In the genomic region with DNA sequence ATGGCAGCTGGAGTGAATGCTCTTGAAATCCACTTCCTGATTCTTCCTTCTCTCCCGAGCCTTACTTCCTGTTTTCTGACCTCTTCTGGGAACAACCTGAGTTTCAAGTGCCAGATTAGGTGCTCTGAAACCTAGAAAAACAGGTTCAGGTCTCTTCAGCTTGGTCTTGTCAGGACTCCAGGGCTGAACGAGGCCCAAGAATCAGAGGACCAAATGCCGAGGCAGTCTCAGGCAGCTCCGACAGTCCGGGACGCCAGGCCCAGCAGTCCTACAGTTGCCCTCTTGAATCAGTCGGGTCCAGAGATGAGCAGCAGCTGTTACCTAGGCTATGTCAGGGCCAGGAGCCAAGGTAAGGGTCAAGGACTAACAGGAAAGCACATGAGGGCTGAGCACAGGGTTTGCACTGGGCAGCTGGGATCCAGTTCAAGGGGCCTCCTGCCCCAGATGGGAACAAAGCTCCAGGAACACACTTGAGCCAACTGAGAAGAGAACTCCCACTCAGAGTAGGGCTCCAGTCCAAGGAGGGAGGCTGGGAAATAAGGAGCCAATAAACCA, we compare ENCODE assay signal across 10 cellular contexts. TPM values are rescaled to one million over a fixed set of nuclear protein-coding genes. Genes with fewer than 3 reads are reported as not detected.
DNase-seq lines count a peak whose midpoint lies in the region; ATAC-seq and TF ChIP-seq lines count a peak whose summit lies in the region.
"Had no signal": no experiment of that assay in that cellular context is flagged by ENCODE, and none has a peak within 500 bp of the region (broad histone marks: within the 10 kb centered on the region; RNA-seq: fewer than 3 reads in every experiment).

No MANE protein-coding gene starts in this region.

- H2AFZ ChIP-seq in SK-N-SH (ENCODE audit: low read depth), result peak overlapping the region; percentile 60; the same call in 1 of the 2 replicates

- H3K36me3 Mint-ChIP-seq in nephron (ENCODE audit: low read depth) (no peaks in the 10 kb centered on the region), CD14-positive monocyte (no peaks in the 10 kb centered on the region)

- no peaks in the 10 kb centered on the region for H3K9me3 ChIP-seq in SK-N-SH
- H3K9me3 ChIP-seq in upper lobe of right lung, result no peaks in the 10 kb centered on the region
- H3K9me3 ChIP-seq in effector memory CD4-positive, alpha-beta T cell (ENCODE audit: control insufficient read depth, low read length), result no peaks in the 10 kb centered on the region

- H3K4me3 ChIP-seq in SK-N-SH (ENCODE audit: low read depth in 2 of 2, low read length in 1 of 2) (no peak overlapping the region), fibroblast of the aortic adventitia (ENCODE audit: low read depth, low read length) (no peak overlapping the region), upper lobe of right lung (no peak overlapping the region)
- H3K4me3 ChIP-seq in effector memory CD4-positive, alpha-beta T cell (ENCODE audit: insufficient read depth, low read depth, low read length, poor library complexity, severe bottlenecking), result no peak overlapping the region

- DNase-seq in SK-N-SH (no peak), fibroblast of the aortic adventitia (ENCODE audit: low read depth) (peak; percentile 65), upper lobe of right lung (peak; percentile 84), CD14-positive monocyte (ENCODE audit: low spot score) (no peak)
- DNase-seq in effector memory CD4-positive, alpha-beta T cell, result no peak
- DNase-seq: EL had no signal

- no peak overlapping the region for H3K9ac ChIP-seq in SK-N-SH

- no peak for TF ChIP-seq EP300 in SK-N-SH (IDR thresholded peaks at IDR 0.05; ENCODE audit: borderline replicate concordance in 1 of 2, low read depth in 1 of 2, low read length in 1 of 2)

- WGBS in SK-N-SH (ENCODE audit: low lambda C conversion rate), result 83% methylated on average over 7 of the region's 7 CpGs

- no peak for TF ChIP-seq RAD21 in SK-N-SH (IDR thresholded peaks at IDR 0.05; ENCODE audit: low read length)

- no peaks in the 10 kb centered on the region for H3K79me2 ChIP-seq in SK-N-SH (ENCODE audit: insufficient read depth)

- intact Hi-C loops in upper lobe of right lung (cut with DNase I) (no loop called here), CD14-positive monocyte (cut with micrococcal nuclease) (no loop called here)

- H3K27ac ChIP-seq in SK-N-SH (ENCODE audit: low read depth in 2 of 2, low read length in 1 of 2) (peak overlapping the region in 1 of 2 experiments; percentile 85; a peak in 2 of 4 replicates), upper lobe of right lung (peak overlapping the region; percentile 80)
- no peak overlapping the region for H3K27ac ChIP-seq in effector memory CD4-positive, alpha-beta T cell (ENCODE audit: insufficient read depth, low read length, poor library complexity, severe bottlenecking)

- no peaks in the 10 kb centered on the region for H3K27me3 ChIP-seq in SK-N-SH (ENCODE audit: insufficient read depth)
- no peaks in the 10 kb centered on the region for H3K27me3 ChIP-seq in upper lobe of right lung
- H3K27me3 ChIP-seq in effector memory CD4-positive, alpha-beta T cell (replicated peaks; ENCODE audit: control insufficient read depth, insufficient read depth, low read length, poor library complexity, severe bottlenecking), result no peaks in the 10 kb centered on the region

- H3K4me1 Mint-ChIP-seq in nephron (peaks cover 34% of the 10 kb centered on the region), CD14-positive monocyte (peaks cover 9% of the 10 kb centered on the region)

- H3K9me2 ChIP-seq in SK-N-SH, result no peaks in the 10 kb centered on the region

- POLR2A ChIA-PET in SK-N-SH (lab: Yijun Ruan, JAX), result no interaction called here

- H3F3A ChIP-seq in SK-N-SH (replicated peaks; ENCODE audit: insufficient read depth), result peaks cover 25% of the 10 kb centered on the region

- H3K4me1 ChIP-seq in SK-N-SH (ENCODE audit: control insufficient read depth in 1 of 2, insufficient read depth in 2 of 2, low read depth in 1 of 2, low read length in 1 of 2) (peaks cover 4 to 32% of the 10 kb centered on the region in 2 experiments), upper lobe of right lung (peaks cover 27% of the 10 kb centered on the region)
- H3K4me1 ChIP-seq in effector memory CD4-positive, alpha-beta T cell (ENCODE audit: control insufficient read depth, insufficient read depth, low read length, poor library complexity, severe bottlenecking), result no peaks in the 10 kb centered on the region

- H3K27me3 Mint-ChIP-seq in nephron (ENCODE audit: low read depth), result peaks cover 9% of the 10 kb centered on the region
- peaks cover 0 to 6% (median 2%) of the 10 kb centered on the region in 3 donors for H3K27me3 Mint-ChIP-seq in CD14-positive monocyte (ENCODE audit: low read depth in 3 of 3)

- no peak overlapping the region; the same call in 1 of the 2 replicates for H3K4me2 ChIP-seq in SK-N-SH

- no peaks in the 10 kb centered on the region for H4K20me1 ChIP-seq in SK-N-SH (ENCODE audit: insufficient read depth)

- peaks cover 2% of the 10 kb centered on the region for H3K9me3 Mint-ChIP-seq in nephron
- H3K9me3 Mint-ChIP-seq in CD14-positive monocyte, result peaks cover 0 to 2% (median 0%) of the 10 kb centered on the region in 7 donors

- CTCF ChIA-PET in SK-N-SH (lab: Yijun Ruan, JAX), result interaction anchor here (0.8 kb wide), 1 partner anchor 434 kb away, joined by 3 read pairs; no protein-coding TSS in a partner anchor

- H3K36me3 ChIP-seq in SK-N-SH (replicated peaks in 1 of 2; ENCODE audit: control insufficient read depth in 1 of 2, insufficient read depth in 2 of 2, low read length in 1 of 2), result no peaks in the 10 kb centered on the region
- no peaks in the 10 kb centered on the region for H3K36me3 ChIP-seq in upper lobe of right lung
- H3K36me3 ChIP-seq in effector memory CD4-positive, alpha-beta T cell (ENCODE audit: control insufficient read depth, insufficient read depth, low read length), result no peaks in the 10 kb centered on the region

- ATAC-seq in SK-N-SH treated with all-trans-retinoic acid at 6 μM for 48 hours (no peak), upper lobe of right lung (peak; percentile 84), GM19463 (IDR thresholded peaks at IDR 0.05; ENCODE audit: unreplicated experiment) (no peak)

- H3K4me3 Mint-ChIP-seq in nephron (no peak overlapping the region), CD14-positive monocyte (no peak overlapping the region)

- peak overlapping the region; percentile 58 to 94 (median 94) for H3K27ac Mint-ChIP-seq in nephron
- no peak overlapping the region for H3K27ac Mint-ChIP-seq in CD14-positive monocyte

- no peak for TF ChIP-seq CTCF in SK-N-SH (IDR thresholded peaks at IDR 0.05)
- no peak for TF ChIP-seq CTCF in fibroblast of the aortic adventitia (IDR thresholded peaks at IDR 0.05; ENCODE audit: insufficient read depth, low read length)
- TF ChIP-seq CTCF in nephron (IDR thresholded peaks at IDR 0.05; ENCODE audit: unreplicated experiment in 3 of 3), result no peak
- TF ChIP-seq CTCF in upper lobe of right lung (IDR thresholded peaks at IDR 0.05), result no peak
- no peak for TF ChIP-seq CTCF in CD14-positive monocyte (IDR thresholded peaks at IDR 0.05)

TF ChIP-seq in SK-N-SH, 30 proteins besides CTCF, POLR2A, EP300 and RAD21 (continues in another document):
- no peak for TF ChIP-seq SMC3 (IDR thresholded peaks at IDR 0.05; ENCODE audit: low read depth, low read length)
- TF ChIP-seq, protein P1, sequence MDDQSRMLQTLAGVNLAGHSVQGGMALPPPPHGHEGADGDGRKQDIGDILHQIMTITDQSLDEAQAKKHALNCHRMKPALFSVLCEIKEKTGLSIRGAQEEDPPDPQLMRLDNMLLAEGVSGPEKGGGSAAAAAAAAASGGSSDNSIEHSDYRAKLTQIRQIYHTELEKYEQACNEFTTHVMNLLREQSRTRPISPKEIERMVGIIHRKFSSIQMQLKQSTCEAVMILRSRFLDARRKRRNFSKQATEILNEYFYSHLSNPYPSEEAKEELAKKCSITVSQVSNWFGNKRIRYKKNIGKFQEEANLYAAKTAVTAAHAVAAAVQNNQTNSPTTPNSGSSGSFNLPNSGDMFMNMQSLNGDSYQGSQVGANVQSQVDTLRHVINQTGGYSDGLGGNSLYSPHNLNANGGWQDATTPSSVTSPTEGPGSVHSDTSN (IDR thresholded peaks at IDR 0.05), result no peak

TF ChIP-seq in SK-N-SH treated with all-trans-retinoic acid at 6 μM for 48 hours, 23 proteins besides CTCF, POLR2A, EP300 and RAD21 (continues in another document):
- no peak for TF ChIP-seq ZNF565 (CRISPR knock-in tag; conservative IDR thresholded peaks at IDR 0.05; ENCODE audit: low read depth)
- TF ChIP-seq CSDC2 (CRISPR knock-in tag; IDR thresholded peaks at IDR 0.05), result no peak
- TF ChIP-seq, protein P2, sequence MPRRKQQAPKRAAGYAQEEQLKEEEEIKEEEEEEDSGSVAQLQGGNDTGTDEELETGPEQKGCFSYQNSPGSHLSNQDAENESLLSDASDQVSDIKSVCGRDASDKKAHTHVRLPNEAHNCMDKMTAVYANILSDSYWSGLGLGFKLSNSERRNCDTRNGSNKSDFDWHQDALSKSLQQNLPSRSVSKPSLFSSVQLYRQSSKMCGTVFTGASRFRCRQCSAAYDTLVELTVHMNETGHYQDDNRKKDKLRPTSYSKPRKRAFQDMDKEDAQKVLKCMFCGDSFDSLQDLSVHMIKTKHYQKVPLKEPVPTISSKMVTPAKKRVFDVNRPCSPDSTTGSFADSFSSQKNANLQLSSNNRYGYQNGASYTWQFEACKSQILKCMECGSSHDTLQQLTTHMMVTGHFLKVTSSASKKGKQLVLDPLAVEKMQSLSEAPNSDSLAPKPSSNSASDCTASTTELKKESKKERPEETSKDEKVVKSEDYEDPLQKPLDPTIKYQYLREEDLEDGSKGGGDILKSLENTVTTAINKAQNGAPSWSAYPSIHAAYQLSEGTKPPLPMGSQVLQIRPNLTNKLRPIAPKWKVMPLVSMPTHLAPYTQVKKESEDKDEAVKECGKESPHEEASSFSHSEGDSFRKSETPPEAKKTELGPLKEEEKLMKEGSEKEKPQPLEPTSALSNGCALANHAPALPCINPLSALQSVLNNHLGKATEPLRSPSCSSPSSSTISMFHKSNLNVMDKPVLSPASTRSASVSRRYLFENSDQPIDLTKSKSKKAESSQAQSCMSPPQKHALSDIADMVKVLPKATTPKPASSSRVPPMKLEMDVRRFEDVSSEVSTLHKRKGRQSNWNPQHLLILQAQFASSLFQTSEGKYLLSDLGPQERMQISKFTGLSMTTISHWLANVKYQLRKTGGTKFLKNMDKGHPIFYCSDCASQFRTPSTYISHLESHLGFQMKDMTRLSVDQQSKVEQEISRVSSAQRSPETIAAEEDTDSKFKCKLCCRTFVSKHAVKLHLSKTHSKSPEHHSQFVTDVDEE (CRISPR knock-in tag; IDR thresholded peaks at IDR 0.05), result no peak
- TF ChIP-seq ZFP30 (CRISPR knock-in tag; IDR thresholded peaks at IDR 0.05), result no peak
- no peak for TF ChIP-seq ESRRG (CRISPR knock-in tag; IDR thresholded peaks at IDR 0.05)

RNA-seq across cellular contexts. Expression of a gene that starts 38.3 kb away (rescaled TPM):
- polyA plus RNA-seq in SK-N-SH (2012; rRNA removed) (1.9 and 2.2 TPM in 2 replicates), CD14-positive monocyte (not detected)
- 0.91 and 2.0 TPM in 2 replicates for polyA plus RNA-seq in SK-N-SH (2012; cell fraction: cytosol; rRNA removed)
- 1.2 and 2.4 TPM in 2 replicates for polyA plus RNA-seq in SK-N-SH (2012; cell fraction: nucleus; rRNA removed)
- total RNA-seq in fibroblast of the aortic adventitia (ENCODE audit: low replicate concordance) (0.63 TPM in 1 of 2 replicates, not detected in the other), upper lobe of right lung (7.1 TPM)
- total RNA-seq: HT-29 had no signal

Comparison
In these comparisons a context has a peak if more than half of its experiments do, and no peak if none do; other contexts are left out.
1. DNase-seq: peak in fibroblast of the aortic adventitia (single experiment) and upper lobe of right lung (single experiment); none in SK-N-SH (single experiment), CD14-positive monocyte (single experiment) and effector memory CD4-positive, alpha-beta T cell (0 of 3).
2. H3K27ac Mint-ChIP-seq: peak in nephron (3 of 3); none in CD14-positive monocyte (0 of 7).